9 cellular contexts compared by ENCODE assay signal in genomic region chr12:109612003-109612402, GRCh38.
"Had no signal": no experiment of that assay in that cellular context is flagged by ENCODE, and none has a peak within 500 bp of the region (broad histone marks: within the 10 kb centered on the region; RNA-seq: fewer than 3 reads in every experiment).

No MANE protein-coding gene starts in this region.

- H2AFZ ChIP-seq: GM23338 had no signal

- H3K9ac ChIP-seq: KMS-11 had no signal

- H3K9me3 ChIP-seq: HAP-1 had no signal

- H3K4me3 ChIP-seq: GM23338, HAP-1 had no signal

- H3K27ac ChIP-seq: HL-60, KMS-11 had no signal

- H3K36me3 ChIP-seq: HAP-1 had no signal

- H3K4me2 ChIP-seq: GM23338, KMS-11 had no signal

- DNase-seq: H7, HFFc6, IMR-90, Karpas-422, KBM-7 had no signal

- H3K4me1 ChIP-seq: HAP-1 had no signal
